8 cellular contexts compared by ENCODE assay signal in the genomic region with DNA sequence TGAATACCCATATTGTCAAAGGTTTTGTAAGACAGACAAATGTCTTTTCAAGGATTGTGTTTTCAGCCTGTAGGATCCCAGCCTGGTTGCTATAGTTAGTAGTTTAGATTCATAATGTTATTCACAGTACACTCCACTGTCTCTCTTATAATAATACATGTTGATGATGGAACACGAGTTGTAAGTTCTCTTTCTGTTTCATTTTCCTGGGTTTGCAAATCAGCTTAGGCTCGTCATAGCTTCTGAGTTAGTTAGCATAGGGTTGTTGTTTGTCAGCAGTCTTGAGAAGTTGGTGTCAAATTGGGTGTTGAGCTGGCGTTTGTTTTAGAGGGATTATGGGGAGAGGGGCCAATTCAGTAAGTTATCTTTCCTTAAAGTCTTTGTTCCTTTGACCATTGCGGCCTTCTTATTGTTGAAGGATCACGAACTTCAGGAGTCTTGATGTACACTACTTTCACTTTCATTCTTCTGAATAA. TPM values are rescaled to one million over a fixed set of nuclear protein-coding genes. Genes with fewer than 3 reads are reported as not detected.
DNase-seq lines count a peak whose midpoint lies in the region; ATAC-seq and TF ChIP-seq lines count a peak whose summit lies in the region.

No MANE protein-coding gene starts in this region.

- no peaks in the 10 kb centered on the region for H3K27me3 ChIP-seq in BLaER1 treated with 17β-estradiol and CSF1 and Interleukin-3, amounts not matched to agents 10 nM and 100 nM
- H3K27me3 ChIP-seq in hepatocyte (no peaks in the 10 kb centered on the region), thymus (ENCODE audit: control insufficient read depth, insufficient read depth) (no peaks in the 10 kb centered on the region)

- peak overlapping the region; percentile 38 to 81 (median 65) for H3K4me2 ChIP-seq in BLaER1 treated with 17β-estradiol and CSF1 and Interleukin-3, amounts not matched to agents 10 nM and 100 nM
- peak overlapping the region; percentile 60 for H3K4me2 ChIP-seq in hepatocyte

- peaks cover 70 to 93% (median 78%) of the 10 kb centered on the region in 11 experiments for H3K36me3 ChIP-seq in BLaER1 treated with 17β-estradiol and CSF1 and Interleukin-3, amounts not matched to agents 10 nM and 100 nM
- H3K36me3 ChIP-seq in hepatocyte (replicated peaks; ENCODE audit: insufficient read depth, low read depth), result no peaks in the 10 kb centered on the region
- H3K36me3 ChIP-seq in thymus (ENCODE audit: control insufficient read depth, insufficient read depth), result peaks cover 3% of the 10 kb centered on the region

- peak overlapping the region in 8 of 10 experiments; percentile 4 to 49 (median 28); a peak in 8 of 20 replicates for H3K4me3 ChIP-seq in BLaER1 treated with 17β-estradiol and CSF1 and Interleukin-3, amounts not matched to agents 10 nM and 100 nM
- no peak overlapping the region for H3K4me3 ChIP-seq in hepatocyte
- H3K4me3 ChIP-seq in thymus (ENCODE audit: low read length), result peak overlapping the region; percentile 47

- H2AFZ ChIP-seq in hepatocyte, result no peak overlapping the region

- H3K9me3 ChIP-seq in BLaER1 treated with 17β-estradiol and CSF1 and Interleukin-3, amounts not matched to agents 10 nM and 100 nM (replicated peaks in 1 of 11), result peaks cover 0 to 48% (median 37%) of the 10 kb centered on the region in 11 experiments; a peak in 17 of 22 replicates
- H3K9me3 ChIP-seq in hepatocyte (ENCODE audit: low read depth) (no peaks in the 10 kb centered on the region), thymus (ENCODE audit: control insufficient read depth) (no peaks in the 10 kb centered on the region)

- H3K4me3 Mint-ChIP-seq in activated T-helper 2 cell treated with anti-CD3 and anti-CD28 coated beads, Interferon-gamma antibody, Interleukin-2, Interleukin-4, amounts not matched to agents 10 μg/mL and 5 μg/mL and 100 μg/mL, durations not matched to agents 14 hours and 24 hours and 36 hours (ENCODE audit: low read depth), result peak overlapping the region; percentile 93

- H3K27me3 Mint-ChIP-seq in activated T-helper 2 cell treated with anti-CD3 and anti-CD28 coated beads, Interferon-gamma antibody, Interleukin-2, Interleukin-4, amounts not matched to agents 10 μg/mL and 5 μg/mL and 100 μg/mL, durations not matched to agents 14 hours and 24 hours and 36 hours (ENCODE audit: low read depth), result no peaks in the 10 kb centered on the region

- peak; percentile 80 for ATAC-seq in HG03196 (IDR thresholded peaks at IDR 0.05; ENCODE audit: unreplicated experiment)

- H3K9me3 Mint-ChIP-seq in activated T-helper 2 cell treated with anti-CD3 and anti-CD28 coated beads, Interferon-gamma antibody, Interleukin-2, Interleukin-4, amounts not matched to agents 10 μg/mL and 5 μg/mL and 100 μg/mL, durations not matched to agents 14 hours and 24 hours and 36 hours, result no peaks in the 10 kb centered on the region

- H3K36me3 Mint-ChIP-seq in activated T-helper 2 cell treated with anti-CD3 and anti-CD28 coated beads, Interferon-gamma antibody, Interleukin-2, Interleukin-4, amounts not matched to agents 10 μg/mL and 5 μg/mL and 100 μg/mL, durations not matched to agents 14 hours and 24 hours and 36 hours (ENCODE audit: low read depth), result peaks cover 57% of the 10 kb centered on the region

- peaks cover 8 to 63% (median 26%) of the 10 kb centered on the region in 10 experiments; a peak in 19 of 20 replicates for H3K4me1 ChIP-seq in BLaER1 treated with 17β-estradiol and CSF1 and Interleukin-3, amounts not matched to agents 10 nM and 100 nM
- H3K4me1 ChIP-seq in hepatocyte (ENCODE audit: insufficient read depth), result no peaks in the 10 kb centered on the region
- peaks cover 11% of the 10 kb centered on the region for H3K4me1 ChIP-seq in thymus (ENCODE audit: control insufficient read depth, insufficient read depth, low read length)

- DNase-seq in GM19240 (ENCODE audit: insufficient read length, low spot score) (peak; percentile 12), hepatocyte (ENCODE audit: low spot score) (no peak), retina (no peak), NCI-H345 treated with DMSO at 0.1 percent for 48 hours (lab: John Stamatoyannopoulos, UW; ENCODE audit: unreplicated experiment) (no peak)
- DNase-seq in activated T-helper 2 cell treated with anti-CD3 and anti-CD28 coated beads, Interferon-gamma antibody, Interleukin-2, Interleukin-4, amounts not matched to agents 10 μg/mL and 5 μg/mL and 100 μg/mL, durations not matched to agents 14 hours and 24 hours and 36 hours (ENCODE audit: low spot score), result peak; percentile 31

- WGBS in hepatocyte (ENCODE audit: low lambda C conversion rate, missing lambda C conversion rate), result 70% methylated on average over 5 of the region's 5 CpGs
- 51% methylated on average over 5 of the region's 5 CpGs for WGBS in thymus

- no peaks in the 10 kb centered on the region for H3K9me2 ChIP-seq in hepatocyte (replicated peaks; ENCODE audit: insufficient read depth)

- H3K79me2 ChIP-seq in hepatocyte, result peaks cover 96% of the 10 kb centered on the region

- H3K27ac Mint-ChIP-seq in activated T-helper 2 cell treated with anti-CD3 and anti-CD28 coated beads, Interferon-gamma antibody, Interleukin-2, Interleukin-4, amounts not matched to agents 10 μg/mL and 5 μg/mL and 100 μg/mL, durations not matched to agents 14 hours and 24 hours and 36 hours, result peak overlapping the region; percentile 98

- peaks cover 0 to 100% (median 42%) of the 10 kb centered on the region in 11 experiments; a peak in 18 of 22 replicates for H4K20me1 ChIP-seq in BLaER1 treated with 17β-estradiol and CSF1 and Interleukin-3, amounts not matched to agents 10 nM and 100 nM
- H4K20me1 ChIP-seq in hepatocyte (ENCODE audit: insufficient read depth, poor library complexity, severe bottlenecking), result peaks cover 12% of the 10 kb centered on the region

- intact Hi-C loops in activated T-helper 2 cell treated with anti-CD3 and anti-CD28 coated beads, Interferon-gamma antibody, Interleukin-2, Interleukin-4, amounts not matched to agents 10 μg/mL and 5 μg/mL and 100 μg/mL, durations not matched to agents 14 hours and 24 hours and 36 hours (cut with micrococcal nuclease), result loop anchor here (1.0 kb wide), 2 partner anchors 9 to 44 kb away; no protein-coding TSS in a partner anchor

- no peak for TF ChIP-seq CTCF in hepatocyte (IDR thresholded peaks at IDR 0.05; ENCODE audit: poor library complexity)

- peak overlapping the region in 5 of 11 experiments; percentile 32 to 56 (median 50); a peak in 8 of 22 replicates for H3K9ac ChIP-seq in BLaER1 treated with 17β-estradiol and CSF1 and Interleukin-3, amounts not matched to agents 10 nM and 100 nM

- H3K27ac ChIP-seq in BLaER1 treated with 17β-estradiol and CSF1 and Interleukin-3, amounts not matched to agents 10 nM and 100 nM, result peak overlapping the region in 9 of 11 experiments; percentile 28 to 66 (median 56); a peak in 18 of 22 replicates
- H3K27ac ChIP-seq in hepatocyte (peak overlapping the region; percentile 6), thymus (ENCODE audit: low read depth) (peak overlapping the region; percentile 74)

- H3K4me1 Mint-ChIP-seq in activated T-helper 2 cell treated with anti-CD3 and anti-CD28 coated beads, Interferon-gamma antibody, Interleukin-2, Interleukin-4, amounts not matched to agents 10 μg/mL and 5 μg/mL and 100 μg/mL, durations not matched to agents 14 hours and 24 hours and 36 hours (ENCODE audit: low read depth), result peaks cover 73% of the 10 kb centered on the region

RNA-seq across cellular contexts. Expression of a gene that starts 45.8 kb away (rescaled TPM):
- 64.0 and 65.1 TPM in 2 replicates for total RNA-seq in activated T-helper 2 cell treated with anti-CD3 and anti-CD28 coated beads, Interferon-gamma antibody, Interleukin-2, Interleukin-4, amounts not matched to agents 10 μg/mL and 5 μg/mL and 100 μg/mL, durations not matched to agents 14 hours and 24 hours and 36 hours
- total RNA-seq in hepatocyte, result 81.8 and 92.5 TPM in 2 replicates
- polyA plus RNA-seq in hepatocyte (38.0 and 42.2 TPM in 2 replicates), thymus (23.5 TPM)

Comparison
In these comparisons a context has a peak if more than half of its experiments do, and no peak if none do; other contexts are left out.
1. H3K27ac ChIP-seq: peak in every context shown above with its lines; median percentile 74 in thymus; 56 in BLaER1 treated with 17β-estradiol and CSF1 and Interleukin-3, amounts not matched to agents 10 nM and 100 nM; 6 in hepatocyte.
2. DNase-seq: peak in GM19240 (single experiment) and activated T-helper 2 cell treated with anti-CD3 and anti-CD28 coated beads, Interferon-gamma antibody, Interleukin-2, Interleukin-4, amounts not matched to agents 10 μg/mL and 5 μg/mL and 100 μg/mL, durations not matched to agents 14 hours and 24 hours and 36 hours (single experiment); none in hepatocyte (single experiment), retina (single experiment) and NCI-H345 treated with DMSO at 0.1 percent for 48 hours (single experiment).